In the genomic region with DNA sequence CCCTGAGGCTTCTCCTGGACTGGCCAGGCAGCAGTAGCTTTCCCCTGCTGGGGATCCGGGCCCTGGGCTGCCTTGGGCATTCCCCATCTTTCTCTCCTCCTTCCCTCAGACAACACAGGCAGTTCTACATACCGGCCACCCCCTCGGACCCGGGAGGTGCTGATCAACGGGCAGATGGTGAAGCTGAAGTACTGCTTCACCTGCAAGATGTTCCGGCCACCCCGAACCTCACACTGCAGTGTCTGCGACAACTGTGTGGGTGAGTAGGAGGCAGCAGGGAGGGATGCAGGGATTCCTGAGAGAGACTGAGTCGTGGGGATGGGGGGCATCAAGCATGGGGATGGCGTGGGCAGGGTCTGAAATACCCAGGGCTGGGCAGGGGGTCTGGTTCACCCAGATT, we compare ENCODE assay signal across 18 cellular contexts. TPM values are rescaled to one million over a fixed set of nuclear protein-coding genes. Genes with fewer than 3 reads are reported as not detected.
DNase-seq lines count a peak whose midpoint lies in the region; ATAC-seq and TF ChIP-seq lines count a peak whose summit lies in the region.
"Had no signal": no experiment of that assay in that cellular context is flagged by ENCODE, and none has a peak within 500 bp of the region (broad histone marks: within the 10 kb centered on the region; RNA-seq: fewer than 3 reads in every experiment).

No MANE protein-coding gene starts in this region.

- intact Hi-C loops in HCT116 (cut with micrococcal nuclease): no loop called here
- intact Hi-C loops in OCI-LY7 (cut with micrococcal nuclease; ENCODE audit: unreplicated experiment): no loop called here

- H2AFZ ChIP-seq in HCT116 (ENCODE audit: low read depth, low read length, poor library complexity, severe bottlenecking): no peak overlapping the region
- H2AFZ ChIP-seq in OCI-LY7 (ENCODE audit: low read length): no peak overlapping the region

- RAD21 ChIA-PET in HCT116 (lab: Charles Lee; ENCODE audit: low non-redundant PET in 1 of 2, low total read pairs in 2 of 2, uncharacterized antibody in 2 of 2, unreplicated experiment in 2 of 2): interaction anchor here in 1 of 2 experiments (1.3 kb wide), 1 partner anchor 30 kb away, joined by 3 read pairs; no protein-coding TSS in a partner anchor

- no peak for DNase-seq in HCT116 (ENCODE audit: low read depth, low spot score)
- DNase-seq in nucleus accumbens (lab: John Stamatoyannopoulos, UW): no peak
- no peak for DNase-seq in stimulated activated CD4-positive, alpha-beta T cell treated with anti-CD3 and anti-CD28 coated beads, Interleukin-1b, Interleukin-23, amount 100 ng/mL, for 48 hours
- DNase-seq in OCI-LY7 (ENCODE audit: low spot score): no peak
- DNase-seq in activated CD8-positive, alpha-beta memory T cell treated with anti-CD3 and anti-CD28 coated beads, Interleukin-2, amount 50 U/mL, for 4 hours: no peak
- DNase-seq: activated naive CD8-positive, alpha-beta T cell treated with anti-CD3 and anti-CD28 coated beads, Interleukin-2, amount 50 U/mL, for 24 hours; glutamatergic neuron; NCI-H1092; NCI-H748 treated with DMSO at 0.1 percent for 48 hours; pancreas; T-helper 1 cell; testis had no signal

- H3K9me2 ChIP-seq in HCT116 (ENCODE audit: insufficient read depth) (no peaks in the 10 kb centered on the region), OCI-LY7 (ENCODE audit: insufficient read depth, low read length) (no peaks in the 10 kb centered on the region)

- TF ChIP-seq CTCF in HCT116 (IDR thresholded peaks at IDR 0.05 in 2 of 3, conservative IDR thresholded peaks at IDR 0.05 in 1 of 3; ENCODE audit: borderline replicate concordance in 1 of 3, insufficient read depth in 1 of 3, low read depth in 2 of 3, low read length in 2 of 3) (no peak), gastroesophageal sphincter (IDR thresholded peaks at IDR 0.05) (no peak), OCI-LY7 (conservative IDR thresholded peaks at IDR 0.05; ENCODE audit: low read length) (no peak)

- H3K9me3 ChIP-seq in HCT116 (ENCODE audit: control insufficient read depth in 1 of 2, insufficient read depth in 1 of 2, low read depth in 1 of 2, low read length in 2 of 2): no peaks in the 10 kb centered on the region
- no peaks in the 10 kb centered on the region for H3K9me3 ChIP-seq in gastroesophageal sphincter
- H3K9me3 ChIP-seq in OCI-LY7 (ENCODE audit: low read length): no peaks in the 10 kb centered on the region
- H3K9me3 ChIP-seq: BLaER1, pancreas, testis had no signal

- peak overlapping the region; percentile 72 for H3K27ac ChIP-seq in HCT116 (ENCODE audit: low read depth, low read length)
- peak overlapping the region; percentile 11 for H3K27ac ChIP-seq in angular gyrus (ENCODE audit: low read depth, low read length)
- peak overlapping the region in 3 of 4 donors; percentile 56 to 79 (median 78) for H3K27ac ChIP-seq in gastroesophageal sphincter
- H3K27ac ChIP-seq in skin epidermis: peak overlapping the region in 15 of 21 experiments; percentile 2 to 81 (median 52)
- no peak overlapping the region for H3K27ac ChIP-seq in OCI-LY7 (ENCODE audit: low read depth, low read length, poor library complexity, severe bottlenecking)
- H3K27ac ChIP-seq: BLaER1, pancreas, testis had no signal

- peaks cover 4% of the 10 kb centered on the region; the same call in 1 of the 2 replicates for H3K79me2 ChIP-seq in HCT116 (ENCODE audit: insufficient read depth, low read length)
- no peaks in the 10 kb centered on the region for H3K79me2 ChIP-seq in OCI-LY7 (ENCODE audit: insufficient read depth, low read depth, low read length)

- TF ChIP-seq POLR2A in HCT116 (IDR thresholded peaks at IDR 0.05; ENCODE audit: borderline replicate concordance, extremely low read depth, insufficient read depth, insufficient read length) (no peak), gastroesophageal sphincter (IDR thresholded peaks at IDR 0.05) (no peak)

- BruUV-seq in HCT116 (replicated peaks; lab: Mats Ljungman, UMichigan) (no TSS peak), OCI-LY7 (replicated peaks; lab: Mats Ljungman, UMichigan) (no TSS peak)

- H3K36me3 ChIP-seq in HCT116 (ENCODE audit: control insufficient read depth in 1 of 2, insufficient read depth in 2 of 2, low read length in 2 of 2) (peaks cover 9 to 29% of the 10 kb centered on the region in 2 experiments; a peak in 3 of 4 replicates), gastroesophageal sphincter (peaks cover 0 to 81% of the 10 kb centered on the region in 2 donors), OCI-LY7 (ENCODE audit: insufficient read depth, low read length) (peaks cover 49% of the 10 kb centered on the region; the same call in 1 of the 2 replicates)

- no peak for TF ChIP-seq EP300 in gastroesophageal sphincter (IDR thresholded peaks at IDR 0.05)

- POLR2A ChIA-PET in HCT116 (lab: Charles Lee): interaction anchor here (1.6 to 3.0 kb wide), 2 partner anchors 16 to 17 kb away, joined by 3 to 29 read pairs; partner anchors contain the start of gene SFN
- POLR2A ChIA-PET in OCI-LY7 (lab: Charles Lee): no interaction called here

- TF ChIP-seq RAD21 in HCT116 (IDR thresholded peaks at IDR 0.05; ENCODE audit: low read depth): no peak

- peak overlapping the region; percentile 59 for H3K9ac ChIP-seq in HCT116 (ENCODE audit: low read length)
- H3K9ac ChIP-seq: BLaER1 had no signal

- CTCF ChIA-PET in HCT116 (lab: Charles Lee): interaction anchor here (0.9 to 2.7 kb wide), 7 partner anchors 10 to 48 kb away, joined by 3 to 14 read pairs (median 5); no protein-coding TSS in a partner anchor
- CTCF ChIA-PET in OCI-LY7 (lab: Charles Lee; ENCODE audit: unreplicated experiment): no interaction called here

- ATAC-seq in HCT116 (no peak), gastroesophageal sphincter (no peak)
- ATAC-seq: activated CD4-positive, CD25-positive, alpha-beta regulatory T cell treated with anti-CD3 and anti-CD28 coated beads, Interleukin-2, amount 50 U/mL, for 24 hours; K562 had no signal

- H3K4me1 ChIP-seq in HCT116 (ENCODE audit: control insufficient read depth in 1 of 2, insufficient read depth in 2 of 2, low read length in 2 of 2): peaks cover 28 to 49% of the 10 kb centered on the region in 2 experiments
- peaks cover 0 to 26% (median 7%) of the 10 kb centered on the region in 3 donors for H3K4me1 ChIP-seq in gastroesophageal sphincter
- H3K4me1 ChIP-seq in OCI-LY7 (ENCODE audit: insufficient read depth, low read length, poor library complexity, severe bottlenecking): no peaks in the 10 kb centered on the region
- H3K4me1 ChIP-seq: BLaER1, pancreas, testis had no signal

- WGBS in gastroesophageal sphincter (ENCODE audit: low coverage in 1 of 2), 2 donors: 100% methylated on average over 1 of the region's 10 CpGs; no CpG with 5 or more reads in 1 of the 2 donors

- no peaks in the 10 kb centered on the region for H4K20me1 ChIP-seq in HCT116 (ENCODE audit: insufficient read depth)
- no peaks in the 10 kb centered on the region for H4K20me1 ChIP-seq in OCI-LY7 (ENCODE audit: insufficient read depth, low read length)

- H3K4me3 ChIP-seq in HCT116 (replicated peaks in 1 of 2; ENCODE audit: low read depth in 1 of 2, low read length in 2 of 2) (no peak overlapping the region), gastroesophageal sphincter (no peak overlapping the region), skin epidermis (no peak overlapping the region), OCI-LY7 (ENCODE audit: low read depth, low read length, poor library complexity, severe bottlenecking) (no peak overlapping the region)
- H3K4me3 ChIP-seq: BLaER1, K562, pancreas, testis had no signal

- peak overlapping the region; percentile 65 for H3K4me2 ChIP-seq in HCT116 (ENCODE audit: low read length)
- no peak overlapping the region for H3K4me2 ChIP-seq in OCI-LY7 (ENCODE audit: low read length)
- H3K4me2 ChIP-seq: BLaER1 had no signal

- H3K27me3 ChIP-seq in HCT116 (ENCODE audit: insufficient read depth, low read length) (no peaks in the 10 kb centered on the region), gastroesophageal sphincter (no peaks in the 10 kb centered on the region)
- H3K27me3 ChIP-seq: BLaER1, pancreas, testis had no signal

TF ChIP-seq in HCT116, 20 proteins besides CTCF, POLR2A, EP300 and RAD21:
- TF ChIP-seq CEBPB (IDR thresholded peaks at IDR 0.05; ENCODE audit: low read depth) (no peak), MAX (IDR thresholded peaks at IDR 0.05) (no peak), ZFX (IDR thresholded peaks at IDR 0.05) (no peak)

RNA-seq across cellular contexts. Expression of gene SFN, which starts 14.4 kb away (rescaled TPM):
- total RNA-seq in HCT116 (2021; ENCODE audit: unreplicated experiment): 245 TPM
- 354 and 441 TPM in 2 replicates for polyA plus RNA-seq in HCT116 (2012)
- 10 to 100 TPM in 2 of 4 donors, 1 to 10 TPM in 1, under 1 TPM in 1; 0.81 to 51.6 (median 6.9) TPM for total RNA-seq in gastroesophageal sphincter
- total RNA-seq in OCI-LY7 (2014; rRNA removed; shearing (Covaris generic)): 0.75 and 0.95 TPM in 2 replicates
- total RNA-seq in OCI-LY7 (2022): 1.8 and 3.9 TPM in 2 replicates

RNA-seq across cellular contexts. Expression of gene ZDHHC18, which starts 22.0 kb away (rescaled TPM):
- 24.4 TPM for total RNA-seq in HCT116 (2021; ENCODE audit: unreplicated experiment)
- 30.7 and 39.9 TPM in 2 replicates for polyA plus RNA-seq in HCT116 (2012)
- total RNA-seq in gastroesophageal sphincter: 10 to 100 TPM; 10.5 to 36.9 (median 17.1) TPM
- total RNA-seq in OCI-LY7 (2014; rRNA removed; shearing (Covaris generic)): 8.0 and 19.5 TPM in 2 replicates
- total RNA-seq in OCI-LY7 (2022): 17.1 and 18.2 TPM in 2 replicates

RNA-seq across cellular contexts. Expression of gene GPN2, which starts 41.6 kb away (rescaled TPM):
- total RNA-seq in HCT116 (2021; ENCODE audit: unreplicated experiment): 37.2 TPM
- polyA plus RNA-seq in HCT116 (2012): 42.0 and 42.9 TPM in 2 replicates
- 10 to 100 TPM; 10.4 to 17.3 (median 12.8) TPM for total RNA-seq in gastroesophageal sphincter
- total RNA-seq in OCI-LY7 (2014; rRNA removed; shearing (Covaris generic)): 17.5 and 18.1 TPM in 2 replicates
- 43.7 and 46.6 TPM in 2 replicates for total RNA-seq in OCI-LY7 (2022)

RNA-seq across cellular contexts. Expression of gene GPATCH3, which starts 51.8 kb away (rescaled TPM):
- total RNA-seq in HCT116 (2021; ENCODE audit: unreplicated experiment): 14.8 TPM
- 7.2 and 8.1 TPM in 2 replicates for polyA plus RNA-seq in HCT116 (2012)
- total RNA-seq in gastroesophageal sphincter: 10 to 100 TPM in 3 of 4 donors, 1 to 10 TPM in 1; 5.1 to 21.6 (median 14.4) TPM
- total RNA-seq in OCI-LY7 (2014; rRNA removed; shearing (Covaris generic)): 9.2 and 13.8 TPM in 2 replicates
- 15.2 and 17.4 TPM in 2 replicates for total RNA-seq in OCI-LY7 (2022)
